In genomic region chr9:20357207-20357503, GRCh38 we compare ENCODE assay signal across 1 cellular context.
TF ChIP-seq lines count a peak whose summit lies in the region.

No MANE protein-coding gene starts in this region.

TF ChIP-seq in neural cell, 6 proteins besides CTCF, POLR2A, EP300 and RAD21 (continued from another document):
- TF ChIP-seq EZH2 (IDR thresholded peaks at IDR 0.05; ENCODE audit: borderline replicate concordance, insufficient read depth, low read length, poor library complexity, severe bottlenecking) (no peak), POLR2AphosphoS5 (IDR thresholded peaks at IDR 0.05) (no peak)
